In the genomic region with DNA sequence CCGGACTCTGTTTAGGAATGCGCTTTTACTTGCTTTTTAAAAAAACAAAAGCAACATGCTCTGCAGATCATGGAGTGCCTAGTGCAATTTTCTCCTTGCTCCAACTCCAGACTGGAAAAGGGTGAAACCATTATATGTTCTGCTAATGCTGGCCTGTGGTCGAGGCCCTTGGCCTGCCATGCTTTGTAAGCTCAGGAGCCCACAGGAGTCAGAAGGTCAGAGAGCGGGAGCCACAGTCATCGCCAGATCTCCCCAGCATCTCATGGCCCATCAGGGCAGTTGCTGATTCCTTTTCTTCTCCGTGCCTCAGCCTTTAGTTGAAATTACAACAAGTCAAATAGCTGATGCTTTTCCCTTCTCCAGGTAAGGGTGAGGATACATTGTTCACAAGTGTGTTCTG, we compare ENCODE assay signal across 20 cellular contexts.
"Had no signal": no experiment of that assay in that cellular context is flagged by ENCODE, and none has a peak within 500 bp of the region (broad histone marks: within the 10 kb centered on the region; RNA-seq: fewer than 3 reads in every experiment).

No MANE protein-coding gene starts in this region.

- H3K27ac Mint-ChIP-seq: T-helper 17 cell, WTC11 had no signal

- ATAC-seq: naive thymus-derived CD4-positive, alpha-beta T cell; stimulated activated naive CD8-positive, alpha-beta T cell treated with anti-CD3 and anti-CD28 coated beads, Interleukin-15, Interleukin-2, amounts not matched to agents 100 U/mL and 50 U/mL, for 24 hours; T-helper 17 cell; WTC11 had no signal

- H3K36me3 Mint-ChIP-seq: WTC11 had no signal

- H3K4me3 Mint-ChIP-seq: central memory CD8-positive, alpha-beta T cell; naive thymus-derived CD4-positive, alpha-beta T cell; neural crest cell; WTC11 had no signal

- H3K27me3 Mint-ChIP-seq: central memory CD8-positive, alpha-beta T cell; naive thymus-derived CD4-positive, alpha-beta T cell; T-helper 17 cell had no signal

- H3K9me3 Mint-ChIP-seq: central memory CD8-positive, alpha-beta T cell; WTC11 had no signal

- DNase-seq: activated CD4-positive, alpha-beta T cell treated with anti-CD3 and anti-CD28 coated beads for 1 hour; activated CD8-positive, alpha-beta memory T cell treated with anti-CD3 and anti-CD28 coated beads for 24 hours; activated gamma-delta T cell treated with Interleukin-2 at 50 U/mL for 16 hours; activated naive CD4-positive, alpha-beta T cell treated with anti-CD3 and anti-CD28 coated beads, Interleukin-2, amount 50 U/mL, for 16 hours; dermis blood vessel endothelial cell; effector CD4-positive, alpha-beta T cell; esophagus squamous epithelium; foreskin melanocyte; left ventricle myocardium inferior; naive thymus-derived CD4-positive, alpha-beta T cell; nucleus accumbens; spleen; stimulated activated naive CD8-positive, alpha-beta T cell treated with anti-CD3 and anti-CD28 coated beads, Interleukin-15, Interleukin-2, amounts not matched to agents 100 U/mL and 50 U/mL, for 24 hours; T-helper 17 cell; T1000; testis; transverse colon had no signal
